9 cellular contexts compared by ENCODE assay signal in genomic region chr12:12319501-12320322, GRCh38. TPM values are rescaled to one million over a fixed set of nuclear protein-coding genes. Genes with fewer than 3 reads are reported as not detected.
DNase-seq lines count a peak whose midpoint lies in the region; ATAC-seq and TF ChIP-seq lines count a peak whose summit lies in the region.
"Had no signal": no experiment of that assay in that cellular context is flagged by ENCODE, and none has a peak within 500 bp of the region (broad histone marks: within the 10 kb centered on the region; RNA-seq: fewer than 3 reads in every experiment).

No MANE protein-coding gene starts in this region.

- no peaks in the 10 kb centered on the region for H3K36me3 ChIP-seq in esophagus squamous epithelium
- no peaks in the 10 kb centered on the region for H3K36me3 ChIP-seq in mucosa of stomach (ENCODE audit: control insufficient read depth, insufficient read depth, low read length)
- no peaks in the 10 kb centered on the region for H3K36me3 ChIP-seq in upper lobe of left lung

- 76 to 77% methylated on average over 10 of the region's 10 CpGs for WGBS in esophagus squamous epithelium, 2 donors
- WGBS in upper lobe of left lung, 2 donors, result 74 to 75% methylated on average over 10 of the region's 10 CpGs

- no peaks in the 10 kb centered on the region for H3K9me3 ChIP-seq in esophagus squamous epithelium
- no peaks in the 10 kb centered on the region for H3K9me3 ChIP-seq in mucosa of stomach (ENCODE audit: control insufficient read depth, low read length)
- no peaks in the 10 kb centered on the region for H3K9me3 ChIP-seq in upper lobe of left lung

- H3K4me1 ChIP-seq in esophagus squamous epithelium (peaks cover 0 to 13% (median 0%) of the 10 kb centered on the region in 3 donors), mucosa of stomach (ENCODE audit: control insufficient read depth, insufficient read depth, low read length) (peaks cover 6% of the 10 kb centered on the region), upper lobe of left lung (peaks cover 0 to 3% (median 0%) of the 10 kb centered on the region in 4 donors)

- no peak for TF ChIP-seq CTCF in esophagus squamous epithelium (IDR thresholded peaks at IDR 0.05)
- TF ChIP-seq CTCF in upper lobe of left lung (IDR thresholded peaks at IDR 0.05), result no peak

- intact Hi-C loops in esophagus squamous epithelium (cut with DNase I), result no loop called here

- ATAC-seq in upper lobe of left lung (ENCODE audit: low FRiP score in 2 of 2), result peak in 1 of 2 donors; percentile 37
- ATAC-seq in GM21515 (IDR thresholded peaks at IDR 0.05; ENCODE audit: unreplicated experiment), result no peak

- H3K27ac ChIP-seq in esophagus squamous epithelium, result peak overlapping the region in 3 of 4 donors; percentile 14 to 59 (median 28)
- peak overlapping the region in 3 of 4 donors; percentile 6 to 21 (median 11) for H3K27ac ChIP-seq in upper lobe of left lung

- TF ChIP-seq POLR2A in esophagus squamous epithelium (IDR thresholded peaks at IDR 0.05) (no peak), upper lobe of left lung (IDR thresholded peaks at IDR 0.05) (no peak)

- no peak for TF ChIP-seq EP300 in upper lobe of left lung (IDR thresholded peaks at IDR 0.05)

- no peak overlapping the region for H3K9ac ChIP-seq in mucosa of stomach (ENCODE audit: low read length)

- H3K27me3 ChIP-seq in esophagus squamous epithelium (no peaks in the 10 kb centered on the region), mucosa of stomach (ENCODE audit: control insufficient read depth, insufficient read depth, low read length) (no peaks in the 10 kb centered on the region), upper lobe of left lung (no peaks in the 10 kb centered on the region)

- DNase-seq in NCI-H1694 treated with DMSO at 0.1 percent for 48 hours (lab: John Stamatoyannopoulos, UW) (peak; percentile 11), NCI-H1694 (lab: John Stamatoyannopoulos, UW) (no peak), esophagus squamous epithelium (lab: John Stamatoyannopoulos, UW) (no peak), upper lobe of left lung (no peak), NCI-H2081 (lab: John Stamatoyannopoulos, UW) (no peak)
- no peak for DNase-seq in activated CD4-positive, alpha-beta T cell treated with anti-CD3 and anti-CD28 coated beads, Interleukin-2, amount 50 U/mL, for 1 hour
- DNase-seq: 8988T had no signal

- H3K4me3 ChIP-seq in esophagus squamous epithelium (peak overlapping the region in 2 of 4 donors; percentile 1 to 22), mucosa of stomach (ENCODE audit: low read length) (peak overlapping the region; percentile 22), upper lobe of left lung (peak overlapping the region in 2 of 4 donors; percentile 8 to 25)

RNA-seq across cellular contexts. Expression of gene MANSC1, which starts 30.3 kb away (rescaled TPM):
- total RNA-seq in esophagus squamous epithelium, result 10 to 100 TPM; 22.5 to 59.0 (median 47.7) TPM
- total RNA-seq in upper lobe of left lung, result 10 to 100 TPM in 4 of 6 donors, 1 to 10 TPM in 2; 2.1 to 25.2 (median 14.0) TPM

RNA-seq across cellular contexts. Expression of gene BORCS5, which starts 37.2 kb away (rescaled TPM):
- total RNA-seq in esophagus squamous epithelium (10 to 100 TPM in 2 of 4 donors, 1 to 10 TPM in 2; 7.6 to 20.4 (median 10.0) TPM), upper lobe of left lung (100 to 1,000 TPM in 1 of 6 donors, 10 to 100 TPM in 2, 1 to 10 TPM in 3; 7.3 to 105 (median 10.7) TPM)

RNA-seq across cellular contexts. Expression of gene LRP6, which starts 52.9 kb away (rescaled TPM):
- total RNA-seq in esophagus squamous epithelium (10 to 100 TPM in 1 of 4 donors, 1 to 10 TPM in 3; 4.3 to 18.7 (median 9.0) TPM), upper lobe of left lung (100 to 1,000 TPM in 1 of 6 donors, 10 to 100 TPM in 5; 43.3 to 136 (median 66.4) TPM)
